In genomic region chr1:41226816-41227215, GRCh38 we compare ENCODE assay signal across 16 cellular contexts.
"Had no signal": no experiment of that assay in that cellular context is flagged by ENCODE, and none has a peak within 500 bp of the region (broad histone marks: within the 10 kb centered on the region; RNA-seq: fewer than 3 reads in every experiment).

No MANE protein-coding gene starts in this region.

- H3K4me3 Mint-ChIP-seq: activated naive CD4-positive, alpha-beta T cell treated with anti-CD3 and anti-CD28 coated beads, Interleukin-2, amount 10 ng/mL, durations not matched to agents 7 days and 5 days; dendritic cell treated with granulocyte-macrophage colony-stimulating factor and Interleukin-4, amounts not matched to agents 40 ng/mL and 50 ng/mL, for 4 days; natural killer cell treated with Interleukin-12 subunit alpha and Interleukin-12 subunit beta and Interleukin-15 and Interleukin-18, amount 100 ng/mL, for 72 hours; stimulated activated naive B cell treated with anti-CD40 and anti-IgM and Interleukin-4, amounts not matched to agents 10 μg/mL and 1 μg/mL and 100 μg/mL, for 72 hours had no signal

- H3K36me3 Mint-ChIP-seq: natural killer cell treated with Interleukin-12 subunit alpha and Interleukin-12 subunit beta and Interleukin-15 and Interleukin-18, amount 100 ng/mL, for 72 hours had no signal

- H3K27me3 Mint-ChIP-seq: activated naive CD4-positive, alpha-beta T cell treated with anti-CD3 and anti-CD28 coated beads, Interleukin-2, amount 10 ng/mL, durations not matched to agents 7 days and 5 days; dendritic cell treated with granulocyte-macrophage colony-stimulating factor and Interleukin-4, amounts not matched to agents 40 ng/mL and 50 ng/mL, for 4 days; natural killer cell treated with Interleukin-12 subunit alpha and Interleukin-12 subunit beta and Interleukin-15 and Interleukin-18, amount 100 ng/mL, for 72 hours; stimulated activated naive B cell treated with anti-CD40 and anti-IgM and Interleukin-4, amounts not matched to agents 10 μg/mL and 1 μg/mL and 100 μg/mL, for 72 hours had no signal

- H3K4me3 ChIP-seq: breast epithelium, esophagus squamous epithelium, lower lobe of right lung, sigmoid colon, tibial artery had no signal

- ATAC-seq: activated CD4-positive, CD25-positive, alpha-beta regulatory T cell treated with anti-CD3 and anti-CD28 coated beads, Interleukin-2, amount 50 U/mL, for 24 hours; left cardiac atrium; lower lobe of right lung; natural killer cell treated with Interleukin-12 subunit alpha and Interleukin-12 subunit beta and Interleukin-15 and Interleukin-18, amount 100 ng/mL, for 72 hours; stimulated activated naive B cell treated with anti-CD40 and anti-IgM and Interleukin-4, amounts not matched to agents 10 μg/mL and 1 μg/mL and 100 μg/mL, for 72 hours had no signal

- DNase-seq: activated CD8-positive, alpha-beta memory T cell treated with anti-CD3 and anti-CD28 coated beads for 24 hours; activated CD8-positive, alpha-beta memory T cell treated with anti-CD3 and anti-CD28 coated beads, Interleukin-2, amount 50 U/mL, for 48 hours; activated effector memory CD4-positive, alpha-beta T cell treated with Interleukin-2 at 50 U/mL for 16 hours; activated naive CD4-positive, alpha-beta T cell treated with anti-CD3 and anti-CD28 coated beads, Interleukin-2, amount 10 ng/mL, durations not matched to agents 7 days and 5 days; activated T-cell treated with anti-CD3 and anti-CD28 coated beads, Interleukin-2, amount 50 U/mL, for 48 hours; effector CD8-positive, alpha-beta T cell; esophagus squamous epithelium; left cardiac atrium; lower lobe of right lung; sigmoid colon; stimulated activated naive B cell treated with anti-CD40 and anti-IgM and Interleukin-4, amounts not matched to agents 10 μg/mL and 1 μg/mL and 100 μg/mL, for 72 hours; tibial artery had no signal

- H3K36me3 ChIP-seq: breast epithelium, esophagus squamous epithelium, lower lobe of right lung, sigmoid colon, tibial artery had no signal

- H3K27ac ChIP-seq: breast epithelium, esophagus squamous epithelium, lower lobe of right lung, sigmoid colon, tibial artery had no signal

- H3K9me3 Mint-ChIP-seq: activated naive CD4-positive, alpha-beta T cell treated with anti-CD3 and anti-CD28 coated beads, Interleukin-2, amount 10 ng/mL, durations not matched to agents 7 days and 5 days; dendritic cell treated with granulocyte-macrophage colony-stimulating factor and Interleukin-4, amounts not matched to agents 40 ng/mL and 50 ng/mL, for 4 days; natural killer cell treated with Interleukin-12 subunit alpha and Interleukin-12 subunit beta and Interleukin-15 and Interleukin-18, amount 100 ng/mL, for 72 hours; stimulated activated naive B cell treated with anti-CD40 and anti-IgM and Interleukin-4, amounts not matched to agents 10 μg/mL and 1 μg/mL and 100 μg/mL, for 72 hours had no signal

- H3K27ac Mint-ChIP-seq: activated naive CD4-positive, alpha-beta T cell treated with anti-CD3 and anti-CD28 coated beads, Interleukin-2, amount 10 ng/mL, durations not matched to agents 7 days and 5 days; dendritic cell treated with granulocyte-macrophage colony-stimulating factor and Interleukin-4, amounts not matched to agents 40 ng/mL and 50 ng/mL, for 4 days; natural killer cell treated with Interleukin-12 subunit alpha and Interleukin-12 subunit beta and Interleukin-15 and Interleukin-18, amount 100 ng/mL, for 72 hours; stimulated activated naive B cell treated with anti-CD40 and anti-IgM and Interleukin-4, amounts not matched to agents 10 μg/mL and 1 μg/mL and 100 μg/mL, for 72 hours had no signal

- H3K27me3 ChIP-seq: breast epithelium, esophagus squamous epithelium, sigmoid colon, tibial artery had no signal

- H3K4me1 ChIP-seq: breast epithelium had no signal

- H3K9me3 ChIP-seq: breast epithelium, esophagus squamous epithelium, lower lobe of right lung, sigmoid colon, tibial artery had no signal
